Comparison of ENCODE assay signal across 10 cellular contexts in the genomic region with DNA sequence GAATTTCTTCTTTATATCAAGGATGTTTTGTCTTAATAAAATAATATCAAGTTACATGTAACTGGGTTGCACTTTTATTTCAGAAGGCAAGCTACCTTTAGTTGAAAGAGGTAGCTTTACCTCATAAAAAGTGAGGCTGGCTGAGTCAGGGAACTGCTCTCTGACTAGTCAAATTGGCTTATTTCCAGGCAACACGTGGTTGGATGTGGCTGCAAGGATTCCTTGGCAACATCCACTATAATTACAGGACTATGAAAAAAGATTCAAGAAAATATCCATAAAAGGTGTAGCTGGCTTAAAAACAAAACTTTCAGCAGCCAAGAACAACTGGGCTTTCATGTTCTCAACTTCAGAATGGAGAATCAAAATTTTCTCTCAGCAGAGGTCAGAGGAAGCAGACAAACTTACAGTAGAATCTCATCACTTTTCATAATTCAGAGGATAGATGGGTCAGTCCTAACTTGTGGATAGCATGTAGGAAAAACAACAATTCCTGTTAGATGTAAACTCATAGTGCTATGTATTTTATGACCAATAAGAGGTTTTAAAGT.
DNase-seq lines count a peak whose midpoint lies in the region; ATAC-seq and TF ChIP-seq lines count a peak whose summit lies in the region.
"Had no signal": no experiment of that assay in that cellular context is flagged by ENCODE, and none has a peak within 500 bp of the region (broad histone marks: within the 10 kb centered on the region; RNA-seq: fewer than 3 reads in every experiment).

No MANE protein-coding gene starts in this region.

- intact Hi-C loops in transverse colon (cut with DNase I; ENCODE audit: low total_unique reads), result no loop called here

- WGBS in transverse colon (ENCODE audit: low coverage in 1 of 2), 2 donors, result 0% methylated on average over 1 of the region's 1 CpG

- ATAC-seq in GM19023 (IDR thresholded peaks at IDR 0.05; ENCODE audit: unreplicated experiment), result no peak
- no peak for ATAC-seq in HG03196 (IDR thresholded peaks at IDR 0.05; ENCODE audit: unreplicated experiment)
- ATAC-seq in HG02938 (IDR thresholded peaks at IDR 0.05; ENCODE audit: unreplicated experiment), result no peak

- peaks cover 0 to 13% (median 0%) of the 10 kb centered on the region in 4 donors for H3K4me1 ChIP-seq in transverse colon

- TF ChIP-seq EP300 in transverse colon (IDR thresholded peaks at IDR 0.05; ENCODE audit: low read depth), result no peak

- H3K9me3 ChIP-seq in transverse colon, result no peaks in the 10 kb centered on the region
- H3K9me3 ChIP-seq: gastrocnemius medialis had no signal

- H3K27me3 ChIP-seq in transverse colon, result no peaks in the 10 kb centered on the region
- H3K27me3 ChIP-seq: gastrocnemius medialis had no signal

- in situ Hi-C loops in transverse colon (cut with MboI; ENCODE audit: low pct_ligation_motif_present in 1 of 4, low pct_unique_long_range_greater_than_20kb in 1 of 4, low sequenced_read_pairs in 3 of 4), result no loop called here

- H3K27ac ChIP-seq in transverse colon, result no peak overlapping the region
- H3K27ac ChIP-seq: gastrocnemius medialis, skin epidermis had no signal

- no peak for TF ChIP-seq CTCF in fibroblast of villous mesenchyme (IDR thresholded peaks at IDR 0.05; ENCODE audit: insufficient read depth, low read depth, low read length)
- TF ChIP-seq CTCF in transverse colon (IDR thresholded peaks at IDR 0.05), result no peak

- H3K4me3 ChIP-seq in fibroblast of villous mesenchyme (ENCODE audit: low read depth, low read length) (no peak overlapping the region), transverse colon (no peak overlapping the region)
- H3K4me3 ChIP-seq: gastrocnemius medialis, skin epidermis had no signal

- no peaks in the 10 kb centered on the region for H3K36me3 ChIP-seq in transverse colon
- H3K36me3 ChIP-seq: gastrocnemius medialis had no signal

- DNase-seq in NCI-H748 (lab: John Stamatoyannopoulos, UW; ENCODE audit: unreplicated experiment) (peak; percentile 0), NCI-H748 treated with DMSO at 0.1 percent for 48 hours (lab: John Stamatoyannopoulos, UW) (no peak), RPMI7951 (ENCODE audit: low read depth) (peak; percentile 55), fibroblast of villous mesenchyme (ENCODE audit: low read depth) (peak; percentile 65), transverse colon (peak; percentile 22)
- DNase-seq: gastrocnemius medialis had no signal

- TF ChIP-seq POLR2A in transverse colon (IDR thresholded peaks at IDR 0.05), result no peak
